In genomic region chr7:137734221-137734620, GRCh38 we compare ENCODE assay signal across 1 cellular context.
TF ChIP-seq lines count a peak whose summit lies in the region.

No MANE protein-coding gene starts in this region.

TF ChIP-seq in HepG2, 621 proteins besides CTCF, POLR2A, EP300 and RAD21 (continued from another document):
- TF ChIP-seq, protein P1, sequence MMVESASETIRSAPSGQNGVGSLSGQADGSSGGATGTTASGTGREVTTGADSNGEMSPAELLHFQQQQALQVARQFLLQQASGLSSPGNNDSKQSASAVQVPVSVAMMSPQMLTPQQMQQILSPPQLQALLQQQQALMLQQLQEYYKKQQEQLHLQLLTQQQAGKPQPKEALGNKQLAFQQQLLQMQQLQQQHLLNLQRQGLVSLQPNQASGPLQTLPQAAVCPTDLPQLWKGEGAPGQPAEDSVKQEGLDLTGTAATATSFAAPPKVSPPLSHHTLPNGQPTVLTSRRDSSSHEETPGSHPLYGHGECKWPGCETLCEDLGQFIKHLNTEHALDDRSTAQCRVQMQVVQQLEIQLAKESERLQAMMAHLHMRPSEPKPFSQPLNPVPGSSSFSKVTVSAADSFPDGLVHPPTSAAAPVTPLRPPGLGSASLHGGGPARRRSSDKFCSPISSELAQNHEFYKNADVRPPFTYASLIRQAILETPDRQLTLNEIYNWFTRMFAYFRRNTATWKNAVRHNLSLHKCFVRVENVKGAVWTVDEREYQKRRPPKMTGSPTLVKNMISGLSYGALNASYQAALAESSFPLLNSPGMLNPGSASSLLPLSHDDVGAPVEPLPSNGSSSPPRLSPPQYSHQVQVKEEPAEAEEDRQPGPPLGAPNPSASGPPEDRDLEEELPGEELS (CRISPR knock-in tag; IDR thresholded peaks at IDR 0.05) = no peak
- TF ChIP-seq FOXP1 (IDR thresholded peaks at IDR 0.05) (no peak), FOXP1 (CRISPR knock-in tag; IDR thresholded peaks at IDR 0.05) (no peak)
